In genomic region chr19:7870571-7871279, GRCh38 we compare ENCODE assay signal across 8 cellular contexts. TPM values are rescaled to one million over a fixed set of nuclear protein-coding genes. Genes with fewer than 3 reads are reported as not detected.
DNase-seq lines count a peak whose midpoint lies in the region; ATAC-seq, FAIRE-seq and TF ChIP-seq lines count a peak whose summit lies in the region.

No MANE protein-coding gene starts in this region.

- no peak overlapping the region for H3K27ac Mint-ChIP-seq in activated naive CD4-positive, alpha-beta T cell treated with anti-CD3 and anti-CD28 coated beads, Interleukin-2, amount 50 U/mL, for 24 hours

- H3K27ac ChIP-seq in Peyer's patch: no peak overlapping the region
- peak overlapping the region; percentile 44 for H3K27ac ChIP-seq in temporal lobe (ENCODE audit: low read depth, low read length)

- H3K4me1 Mint-ChIP-seq in activated naive CD4-positive, alpha-beta T cell treated with anti-CD3 and anti-CD28 coated beads, Interleukin-2, amount 50 U/mL, for 24 hours: peaks cover 23% of the 10 kb centered on the region

- H3K36me3 Mint-ChIP-seq in activated naive CD4-positive, alpha-beta T cell treated with anti-CD3 and anti-CD28 coated beads, Interleukin-2, amount 50 U/mL, for 24 hours: no peaks in the 10 kb centered on the region

- TF ChIP-seq CTCF in Peyer's patch (IDR thresholded peaks at IDR 0.05): no peak

- H3K9me3 Mint-ChIP-seq in activated naive CD4-positive, alpha-beta T cell treated with anti-CD3 and anti-CD28 coated beads, Interleukin-2, amount 50 U/mL, for 24 hours: no peaks in the 10 kb centered on the region

- peaks cover 0 to 27% of the 10 kb centered on the region in 2 donors for H3K27me3 ChIP-seq in Peyer's patch

- H3K4me3 Mint-ChIP-seq in activated naive CD4-positive, alpha-beta T cell treated with anti-CD3 and anti-CD28 coated beads, Interleukin-2, amount 50 U/mL, for 24 hours: peak overlapping the region; percentile 74

- no peak for ATAC-seq in GM19395 (IDR thresholded peaks at IDR 0.05; ENCODE audit: unreplicated experiment)
- no peak for ATAC-seq in activated CD4-positive, CD25-positive, alpha-beta regulatory T cell treated with anti-CD3 and anti-CD28 coated beads, Interleukin-2, amount 50 U/mL, for 24 hours

- DNase-seq in CD1c-positive myeloid dendritic cell (ENCODE audit: extremely low spot score): peak; percentile 50
- DNase-seq in H54 (ENCODE audit: insufficient read length, low spot score): peak; percentile 66
- peak; percentile 24 to 71 (median 63) for DNase-seq in Peyer's patch
- peak; percentile 46 for DNase-seq in inferior parietal cortex (ENCODE audit: extremely low spot score)

- TF ChIP-seq POLR2A in H54 (IDR thresholded peaks at IDR 0.05; ENCODE audit: low read depth, low read length): no peak
- no peak for TF ChIP-seq POLR2A in Peyer's patch (IDR thresholded peaks at IDR 0.05)

- H3K4me3 ChIP-seq in Peyer's patch: no peak overlapping the region

- peak; percentile 95 for FAIRE-seq in H54 (lab: Jason Lieb, UNC)

- H3K27me3 Mint-ChIP-seq in activated naive CD4-positive, alpha-beta T cell treated with anti-CD3 and anti-CD28 coated beads, Interleukin-2, amount 50 U/mL, for 24 hours: peaks cover 12% of the 10 kb centered on the region

- peaks cover 5 to 50% (median 18%) of the 10 kb centered on the region in 4 donors for H3K4me1 ChIP-seq in Peyer's patch

- no peaks in the 10 kb centered on the region for H3K36me3 ChIP-seq in Peyer's patch

- no peaks in the 10 kb centered on the region for H3K9me3 ChIP-seq in Peyer's patch

RNA-seq across cellular contexts. Expression of gene PRR36, which starts 3.5 kb away (rescaled TPM):
- total RNA-seq in Peyer's patch (not detected), temporal lobe (7.4 TPM)

RNA-seq across cellular contexts. Expression of gene LRRC8E, which starts 17.6 kb away (rescaled TPM):
- total RNA-seq in Peyer's patch: under 1 TPM in 3 of 4 donors, not detected in 1; 0.57 to 0.88 (median 0.80) TPM
- under 0.01 TPM for total RNA-seq in temporal lobe

RNA-seq across cellular contexts. Expression of gene MAP2K7, which starts 33.0 kb away (rescaled TPM):
- total RNA-seq in Peyer's patch: 10 to 100 TPM; 16.6 to 39.3 (median 35.0) TPM
- 7.1 TPM for total RNA-seq in temporal lobe

RNA-seq across cellular contexts. Expression of gene EVI5L, which starts 40.7 kb away (rescaled TPM):
- total RNA-seq in Peyer's patch: 10 to 100 TPM in 3 of 4 donors, 1 to 10 TPM in 1; 7.7 to 22.3 (median 14.9) TPM
- 49.4 TPM for total RNA-seq in temporal lobe

RNA-seq across cellular contexts. Expression of gene TGFBR3L, which starts 43.9 kb away (rescaled TPM):
- total RNA-seq in Peyer's patch (not detected), temporal lobe (0.74 TPM)
